In genomic region chr3:151393961-151394360, GRCh38 we compare ENCODE assay signal across 17 cellular contexts. TPM values are rescaled to one million over a fixed set of nuclear protein-coding genes. Genes with fewer than 3 reads are reported as not detected.
"Had no signal": no experiment of that assay in that cellular context is flagged by ENCODE, and none has a peak within 500 bp of the region (broad histone marks: within the 10 kb centered on the region; RNA-seq: fewer than 3 reads in every experiment).

No MANE protein-coding gene starts in this region.

- H3K36me3 ChIP-seq: gastrocnemius medialis, heart right ventricle, left ventricle myocardium inferior, pancreas had no signal

- ATAC-seq: activated CD8-positive, alpha-beta T cell treated with anti-CD3 and anti-CD28 coated beads, Interleukin-2, amount 10 ng/mL, durations not matched to agents 7 days and 5 days; gastrocnemius medialis; heart right ventricle; naive thymus-derived CD8-positive, alpha-beta T cell; pancreas had no signal

- DNase-seq: activated B cell treated with CpG ODN at 0.5 μM for 24 hours; activated CD4-positive, alpha-beta T cell treated with anti-CD3 and anti-CD28 coated beads for 48 hours; activated CD8-positive, alpha-beta memory T cell treated with anti-CD3 and anti-CD28 coated beads, Interleukin-2, amount 50 U/mL, for 4 hours; activated CD8-positive, alpha-beta T cell treated with anti-CD3 and anti-CD28 coated beads, Interleukin-2, amount 10 ng/mL, durations not matched to agents 7 days and 5 days; activated gamma-delta T cell; activated T-cell treated with anti-CD3 and anti-CD28 coated beads, Interleukin-2, amount 50 U/mL, for 48 hours; amygdala; central memory CD4-positive, alpha-beta T cell; effector CD8-positive, alpha-beta T cell; gastrocnemius medialis; heart right ventricle; left ventricle myocardium inferior; naive thymus-derived CD8-positive, alpha-beta T cell; pancreas; stimulated activated CD4-positive, alpha-beta T cell treated with anti-CD3 and anti-CD28 coated beads, Interleukin-1b, Interleukin-23, amount 100 ng/mL, for 48 hours had no signal

- H3K27me3 ChIP-seq: gastrocnemius medialis, heart right ventricle, pancreas had no signal

- H3K9me3 ChIP-seq: gastrocnemius medialis, heart right ventricle, left ventricle myocardium inferior, pancreas had no signal

- H3K4me1 ChIP-seq: gastrocnemius medialis, left ventricle myocardium inferior, pancreas had no signal

- FAIRE-seq: pancreas, TTC549 had no signal

- H3K4me3 ChIP-seq: coronary artery, gastrocnemius medialis, heart right ventricle, left ventricle myocardium inferior, pancreas had no signal

- H3K27ac ChIP-seq: coronary artery, gastrocnemius medialis, heart right ventricle, left ventricle myocardium inferior, pancreas had no signal

RNA-seq across cellular contexts. Expression of gene P2RY12, which starts 9.4 kb away (rescaled TPM):
- polyA plus RNA-seq: naive thymus-derived CD8-positive, alpha-beta T cell had no signal
